Comparison of ENCODE assay signal across 12 cellular contexts in genomic region chr20:58647162-58647813, GRCh38. TPM values are rescaled to one million over a fixed set of nuclear protein-coding genes. Genes with fewer than 3 reads are reported as not detected.
DNase-seq lines count a peak whose midpoint lies in the region; TF ChIP-seq lines count a peak whose summit lies in the region.
"Had no signal": no experiment of that assay in that cellular context is flagged by ENCODE, and none has a peak within 500 bp of the region (broad histone marks: within the 10 kb centered on the region; RNA-seq: fewer than 3 reads in every experiment).

No MANE protein-coding gene starts in this region.

- no peak overlapping the region for H3K9ac ChIP-seq in mammary epithelial cell (ENCODE audit: insufficient read depth, low read length)
- H3K9ac ChIP-seq: BLaER1 treated with 17β-estradiol and CSF1 and Interleukin-3, amounts not matched to agents 10 nM and 100 nM had no signal

- peaks cover 13% of the 10 kb centered on the region for H3K79me2 ChIP-seq in mammary epithelial cell (ENCODE audit: insufficient read depth, low read length)

- H2AFZ ChIP-seq in mammary epithelial cell (ENCODE audit: low read depth, low read length), result no peak overlapping the region

- TF ChIP-seq CTCF in breast epithelium (IDR thresholded peaks at IDR 0.05) (no peak), mammary epithelial cell (conservative IDR thresholded peaks at IDR 0.05 in 1 of 2, IDR thresholded peaks at IDR 0.05 in 1 of 2; ENCODE audit: extremely low read depth in 1 of 2, insufficient read depth in 1 of 2, low read depth in 1 of 2, low read length in 2 of 2) (no peak), NB4 (IDR thresholded peaks at IDR 0.05; ENCODE audit: low read depth, low read length) (no peak), vagina (IDR thresholded peaks at IDR 0.05) (no peak)

- H3K27me3 ChIP-seq in breast epithelium, result no peaks in the 10 kb centered on the region
- H3K27me3 ChIP-seq in mammary epithelial cell (ENCODE audit: insufficient read depth, low read length), result no peaks in the 10 kb centered on the region
- H3K27me3 ChIP-seq in vagina, result no peaks in the 10 kb centered on the region

- H3K27ac ChIP-seq in breast epithelium, result peak overlapping the region; percentile 66 to 77
- no peak overlapping the region for H3K27ac ChIP-seq in mammary epithelial cell (ENCODE audit: insufficient read depth, low read depth, low read length)
- H3K27ac ChIP-seq in vagina, result peak overlapping the region; percentile 91
- no peak overlapping the region for H3K27ac ChIP-seq in substantia nigra (ENCODE audit: low read depth, low read length, poor library complexity, severe bottlenecking)
- H3K27ac ChIP-seq: BLaER1 treated with 17β-estradiol and CSF1 and Interleukin-3, amounts not matched to agents 10 nM and 100 nM had no signal

- H3K9me3 ChIP-seq in breast epithelium (no peaks in the 10 kb centered on the region), mammary epithelial cell (replicated peaks; ENCODE audit: insufficient read depth, low read length) (no peaks in the 10 kb centered on the region), vagina (no peaks in the 10 kb centered on the region)
- H3K9me3 ChIP-seq: BLaER1 treated with 17β-estradiol and CSF1 and Interleukin-3, amounts not matched to agents 10 nM and 100 nM had no signal

- TF ChIP-seq POLR2A in breast epithelium (IDR thresholded peaks at IDR 0.05) (no peak), NB4 (IDR thresholded peaks at IDR 0.05; ENCODE audit: extremely low read depth, insufficient read length) (no peak), vagina (IDR thresholded peaks at IDR 0.05) (no peak)

- no peaks in the 10 kb centered on the region for H3K36me3 ChIP-seq in breast epithelium
- H3K36me3 ChIP-seq in mammary epithelial cell (ENCODE audit: insufficient read depth, low read length), result no peaks in the 10 kb centered on the region
- no peaks in the 10 kb centered on the region for H3K36me3 ChIP-seq in vagina
- H3K36me3 ChIP-seq: BLaER1 treated with 17β-estradiol and CSF1 and Interleukin-3, amounts not matched to agents 10 nM and 100 nM had no signal

- WGBS in mammary epithelial cell (ENCODE audit: low coverage, missing lambda C conversion rate), result 98% methylated on average over 7 of the region's 7 CpGs

- peaks cover 0 to 7% of the 10 kb centered on the region in 2 donors for H3K4me1 ChIP-seq in breast epithelium
- peaks cover 25% of the 10 kb centered on the region for H3K4me1 ChIP-seq in mammary epithelial cell (ENCODE audit: insufficient read depth, low read length)
- H3K4me1 ChIP-seq in vagina, result peaks cover 46% of the 10 kb centered on the region

- CTCF ChIA-PET in mammary epithelial cell (lab: Charles Lee; ENCODE audit: low non-redundant PET), result no interaction called here

- no TSS peak for BruUV-seq in mammary epithelial cell (replicated peaks; lab: Mats Ljungman, UMichigan)

- in situ Hi-C loops in mammary epithelial cell (cut with MboI; ENCODE audit: low sequenced_read_pairs in 2 of 2), result loop anchor here in 1 of 2 donors (25.0 kb wide), 1 partner anchor 385 kb away; no protein-coding TSS in a partner anchor

- DNase-seq in breast epithelium (ENCODE audit: low spot score in 2 of 2) (peak in 1 of 2 donors; percentile 16), mammary epithelial cell (no peak), NB4 (ENCODE audit: low read depth) (peak; percentile 24), foreskin melanocyte (peak; percentile 65), vagina (ENCODE audit: extremely low spot score in 2 of 2) (peak; percentile 28 to 83), superior temporal gyrus (ENCODE audit: extremely low spot score) (no peak), substantia nigra (lab: John Stamatoyannopoulos, UW) (no peak), NCI-H187 treated with DMSO at 0.1 percent for 48 hours (lab: John Stamatoyannopoulos, UW) (no peak)
- DNase-seq: activated T-cell treated with anti-CD3 and anti-CD28 coated beads, Interleukin-2, amount 50 U/mL, for 24 hours; effector CD4-positive, alpha-beta T cell; NCI-H2029 had no signal

- no peaks in the 10 kb centered on the region for H4K20me1 ChIP-seq in mammary epithelial cell (ENCODE audit: insufficient read depth, low read length)
- H4K20me1 ChIP-seq: BLaER1 treated with 17β-estradiol and CSF1 and Interleukin-3, amounts not matched to agents 10 nM and 100 nM had no signal

- dilution Hi-C loops in mammary epithelial cell (cut with HindIII; ENCODE audit: low sequenced_read_pairs), result loop anchor here (5.0 kb wide), 2 partner anchors 40 to 410 kb away; no protein-coding TSS in a partner anchor

- intact Hi-C loops in breast epithelium (cut with DNase I; ENCODE audit: low total_unique reads), result no loop called here
- intact Hi-C loops in mammary epithelial cell (cut with micrococcal nuclease), result no loop called here
- intact Hi-C loops in vagina (cut with DNase I), result loop anchor here (5.0 kb wide), 1 partner anchor 175 kb away; no protein-coding TSS in a partner anchor

- no peak overlapping the region for H3K4me2 ChIP-seq in mammary epithelial cell (ENCODE audit: insufficient read depth, low read depth, low read length)
- H3K4me2 ChIP-seq: BLaER1 treated with 17β-estradiol and CSF1 and Interleukin-3, amounts not matched to agents 10 nM and 100 nM had no signal

- H3K4me3 ChIP-seq in breast epithelium, result no peak overlapping the region
- no peak overlapping the region for H3K4me3 ChIP-seq in mammary epithelial cell (replicated peaks in 1 of 3; ENCODE audit: insufficient read depth in 1 of 3, low read depth in 2 of 3, low read length in 3 of 3)
- H3K4me3 ChIP-seq in NB4 (ENCODE audit: low read depth, low read length), result no peak overlapping the region
- no peak overlapping the region for H3K4me3 ChIP-seq in vagina
- H3K4me3 ChIP-seq: BLaER1 treated with 17β-estradiol and CSF1 and Interleukin-3, amounts not matched to agents 10 nM and 100 nM had no signal

RNA-seq across cellular contexts. Expression of gene STX16, which starts 3.8 kb away (rescaled TPM):
- total RNA-seq in breast epithelium (10 to 100 TPM; 54.4 to 76.5 (median 74.4) TPM), mammary epithelial cell (10 to 100 TPM; 34.7 to 71.7 TPM), vagina (49.4 TPM)
- polyA plus RNA-seq in mammary epithelial cell, result 29.5 TPM
- polyA minus RNA-seq in mammary epithelial cell, result 34.2 TPM

RNA-seq across cellular contexts. Expression of gene NPEPL1, which starts 45.3 kb away (rescaled TPM):
- total RNA-seq in breast epithelium (10 to 100 TPM; 26.8 to 35.7 (median 30.8) TPM), mammary epithelial cell (10 to 100 TPM; 16.2 to 17.0 TPM), vagina (25.5 TPM)
- polyA plus RNA-seq in mammary epithelial cell, result 1.0 TPM
- 1.4 TPM for polyA minus RNA-seq in mammary epithelial cell

Comparison
In these comparisons a context has a peak if more than half of its experiments do, and no peak if none do; other contexts are left out.
1. H3K27ac ChIP-seq: peak in breast epithelium (2 of 2) and vagina (single experiment); none in mammary epithelial cell (single experiment) and substantia nigra (single experiment).
2. DNase-seq: peak in NB4 (single experiment), foreskin melanocyte (single experiment) and vagina (2 of 2); none in mammary epithelial cell (single experiment), superior temporal gyrus (single experiment), substantia nigra (0 of 49) and NCI-H187 treated with DMSO at 0.1 percent for 48 hours (single experiment).